ENCODE assay signal across 8 cellular contexts in genomic region chr3:40456279-40456939, GRCh38.
DNase-seq lines count a peak whose midpoint lies in the region; ATAC-seq lines count a peak whose summit lies in the region.

No MANE protein-coding gene starts in this region.

- peak overlapping the region; percentile 98 for H3K27ac Mint-ChIP-seq in activated naive CD8-positive, alpha-beta T cell
- peak overlapping the region; percentile 93 for H3K27ac Mint-ChIP-seq in stimulated activated naive B cell treated with anti-CD40 and anti-IgM and Interleukin-4, amounts not matched to agents 10 μg/mL and 1 μg/mL and 100 μg/mL, for 72 hours

- DNase-seq in stimulated activated naive B cell treated with anti-CD40 and anti-IgM and Interleukin-4, amounts not matched to agents 10 μg/mL and 1 μg/mL and 100 μg/mL, for 72 hours = no peak
- DNase-seq in middle frontal gyrus (ENCODE audit: extremely low spot score, low spot score) (no peak), germinal center (ENCODE audit: low spot score) (no peak), C1 segment of cervical spinal cord (lab: John Stamatoyannopoulos, UW) (no peak), HK-2 (ENCODE audit: unreplicated experiment) (no peak)

- ATAC-seq in stimulated activated naive B cell treated with anti-CD40 and anti-IgM and Interleukin-4, amounts not matched to agents 10 μg/mL and 1 μg/mL and 100 μg/mL, for 72 hours (replicated peaks) = no peak

- no peaks in the 10 kb centered on the region for H3K9me3 Mint-ChIP-seq in activated naive CD8-positive, alpha-beta T cell (ENCODE audit: low read depth)
- H3K9me3 Mint-ChIP-seq in stimulated activated naive B cell treated with anti-CD40 and anti-IgM and Interleukin-4, amounts not matched to agents 10 μg/mL and 1 μg/mL and 100 μg/mL, for 72 hours = peaks cover 0 to 2% of the 10 kb centered on the region in 2 donors

- H3K4me3 ChIP-seq in HUES48 (ENCODE audit: low read depth, low read length) (peak overlapping the region; percentile 87), iPS-18a (ENCODE audit: low read length) (peak overlapping the region; percentile 98)

- no peaks in the 10 kb centered on the region for H3K9me3 ChIP-seq in HUES48 (ENCODE audit: control insufficient read depth, insufficient read depth, low read length)
- no peaks in the 10 kb centered on the region for H3K9me3 ChIP-seq in iPS-18a (ENCODE audit: control insufficient read depth, low read depth, low read length)

- peaks cover 16% of the 10 kb centered on the region for H3K36me3 Mint-ChIP-seq in activated naive CD8-positive, alpha-beta T cell
- peaks cover 24 to 36% of the 10 kb centered on the region in 2 donors for H3K36me3 Mint-ChIP-seq in stimulated activated naive B cell treated with anti-CD40 and anti-IgM and Interleukin-4, amounts not matched to agents 10 μg/mL and 1 μg/mL and 100 μg/mL, for 72 hours

- peak overlapping the region; percentile 99 for H3K4me3 Mint-ChIP-seq in activated naive CD8-positive, alpha-beta T cell
- peak overlapping the region; percentile 85 to 87 for H3K4me3 Mint-ChIP-seq in stimulated activated naive B cell treated with anti-CD40 and anti-IgM and Interleukin-4, amounts not matched to agents 10 μg/mL and 1 μg/mL and 100 μg/mL, for 72 hours

- peaks cover 54% of the 10 kb centered on the region for H3K4me1 Mint-ChIP-seq in activated naive CD8-positive, alpha-beta T cell (ENCODE audit: low read depth)
- H3K4me1 Mint-ChIP-seq in stimulated activated naive B cell treated with anti-CD40 and anti-IgM and Interleukin-4, amounts not matched to agents 10 μg/mL and 1 μg/mL and 100 μg/mL, for 72 hours = peaks cover 17 to 47% of the 10 kb centered on the region in 2 donors

- peaks cover 36% of the 10 kb centered on the region for H3K36me3 ChIP-seq in HUES48 (ENCODE audit: control insufficient read depth, insufficient read depth, low read length)
- H3K36me3 ChIP-seq in iPS-18a (ENCODE audit: control insufficient read depth, low read depth, low read length) = peaks cover 35% of the 10 kb centered on the region

- peak overlapping the region; percentile 95 for H3K9ac ChIP-seq in HUES48 (ENCODE audit: low read depth, low read length)
- peak overlapping the region; percentile 96 for H3K9ac ChIP-seq in iPS-18a (ENCODE audit: low read length)

- H3K27me3 ChIP-seq in HUES48 (ENCODE audit: control insufficient read depth, insufficient read depth, low read length) (no peaks in the 10 kb centered on the region), iPS-18a (ENCODE audit: control insufficient read depth, insufficient read depth, low read length) (no peaks in the 10 kb centered on the region)

- H3K27ac ChIP-seq in HUES48 (ENCODE audit: low read depth, low read length) (peak overlapping the region; percentile 87), iPS-18a (ENCODE audit: low read length) (peak overlapping the region; percentile 92)

- H3K27me3 Mint-ChIP-seq in activated naive CD8-positive, alpha-beta T cell = no peaks in the 10 kb centered on the region
- no peaks in the 10 kb centered on the region for H3K27me3 Mint-ChIP-seq in stimulated activated naive B cell treated with anti-CD40 and anti-IgM and Interleukin-4, amounts not matched to agents 10 μg/mL and 1 μg/mL and 100 μg/mL, for 72 hours

- H3K4me1 ChIP-seq in HUES48 (ENCODE audit: control insufficient read depth, insufficient read depth, low read length) (peaks cover 11% of the 10 kb centered on the region; the same call in 1 of the 2 replicates), iPS-18a (ENCODE audit: control insufficient read depth, low read depth, low read length) (peaks cover 11% of the 10 kb centered on the region)
